8 cellular contexts compared by ENCODE assay signal in the genomic region with DNA sequence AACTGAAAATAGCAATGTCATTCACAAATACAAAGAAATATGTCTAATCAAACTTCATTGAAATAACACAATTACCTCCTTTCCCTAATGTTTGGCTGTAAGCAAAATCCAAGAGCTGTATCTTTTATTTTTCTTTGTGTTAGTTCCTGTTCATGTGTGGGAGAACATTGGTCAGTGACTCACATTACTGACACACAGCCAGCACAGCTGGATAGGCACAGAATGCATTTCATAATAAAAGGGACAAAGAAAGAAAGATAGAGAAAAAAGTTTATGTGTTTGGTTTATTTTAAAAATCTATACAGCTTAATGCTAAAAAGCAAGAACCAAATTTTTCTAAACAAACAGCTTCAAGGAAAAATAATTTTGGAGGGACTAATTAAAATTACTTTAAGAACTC.
DNase-seq lines count a peak whose midpoint lies in the region; FAIRE-seq and TF ChIP-seq lines count a peak whose summit lies in the region.

No MANE protein-coding gene starts in this region.

- peak; percentile 60 for FAIRE-seq in keratinocyte (lab: Jason Lieb, UNC)

- no peaks in the 10 kb centered on the region for H3K27me3 Mint-ChIP-seq in activated CD4-positive, alpha-beta memory T cell treated with anti-CD3 and anti-CD28 coated beads, Interleukin-2, amount 10 ng/mL, durations not matched to agents 7 days and 5 days

- peaks cover 12% of the 10 kb centered on the region for H3K4me1 ChIP-seq in keratinocyte (ENCODE audit: control insufficient read depth, extremely low read depth, insufficient read depth, low read length)
- H3K4me1 ChIP-seq in stomach: peaks cover 0 to 26% (median 9%) of the 10 kb centered on the region in 4 donors

- POLR2A ChIA-PET in activated CD4-positive, alpha-beta memory T cell treated with anti-CD3 and anti-CD28 coated beads, Interleukin-2, amount 10 ng/mL, durations not matched to agents 7 days and 5 days (lab: Charles Lee): no interaction called here
- POLR2A ChIA-PET in GM10248 (lab: Yijun Ruan, JAX): no interaction called here

- CTCF ChIA-PET in activated CD4-positive, alpha-beta memory T cell treated with anti-CD3 and anti-CD28 coated beads, Interleukin-2, amount 10 ng/mL, durations not matched to agents 7 days and 5 days (lab: Charles Lee): no interaction called here
- CTCF ChIA-PET in GM10248 (lab: Yijun Ruan, JAX): interaction anchor here (0.8 to 1.5 kb wide), 3 partner anchors 11 to 43 kb away, joined by 3 to 4 read pairs (median 3); no protein-coding TSS in a partner anchor

- H3K79me2 ChIP-seq in keratinocyte (ENCODE audit: control insufficient read depth, insufficient read depth, low read length): no peaks in the 10 kb centered on the region

- no peak for TF ChIP-seq EP300 in stomach (IDR thresholded peaks at IDR 0.05)

- no peak overlapping the region for H3K27ac Mint-ChIP-seq in activated CD4-positive, alpha-beta memory T cell treated with anti-CD3 and anti-CD28 coated beads, Interleukin-2, amount 10 ng/mL, durations not matched to agents 7 days and 5 days

- peak; percentile 82 for DNase-seq in HT1080 (ENCODE audit: low read depth)
- DNase-seq in brain microvascular endothelial cell: peak; percentile 93
- no peak for DNase-seq in keratinocyte (ENCODE audit: low read depth, low spot score)
- peak; percentile 43 for DNase-seq in stomach
- no peak for DNase-seq in activated CD4-positive, alpha-beta memory T cell treated with anti-CD3 and anti-CD28 coated beads, Interleukin-2, amount 10 ng/mL, durations not matched to agents 7 days and 5 days
- no peak for DNase-seq in RPMI8226
- no peak for DNase-seq in stimulated activated naive CD4-positive, alpha-beta T cell (lab: John Stamatoyannopoulos, UW)
- DNase-seq in GM10248 (ENCODE audit: extremely low spot score): no peak

- dilution Hi-C loops in keratinocyte (cut with MboI; ENCODE audit: extremely low pct_ligation_motif_present, low sequenced_read_pairs): no loop called here

- H3K9me1 ChIP-seq in keratinocyte (ENCODE audit: control insufficient read depth, extremely low read depth, insufficient read depth, low read length): no peaks in the 10 kb centered on the region

- H3K36me3 ChIP-seq in brain microvascular endothelial cell (replicated peaks): no peaks in the 10 kb centered on the region
- H3K36me3 ChIP-seq in keratinocyte (ENCODE audit: control insufficient read depth in 2 of 2, extremely low read depth in 1 of 2, insufficient read depth in 2 of 2, low read length in 2 of 2): no peaks in the 10 kb centered on the region
- no peaks in the 10 kb centered on the region for H3K36me3 ChIP-seq in stomach

- intact Hi-C loops in stomach (cut with DNase I; ENCODE audit: low total_unique reads): no loop called here

- H3K9me3 Mint-ChIP-seq in activated CD4-positive, alpha-beta memory T cell treated with anti-CD3 and anti-CD28 coated beads, Interleukin-2, amount 10 ng/mL, durations not matched to agents 7 days and 5 days: no peaks in the 10 kb centered on the region

- no peak overlapping the region for H3K9ac ChIP-seq in keratinocyte (ENCODE audit: control insufficient read depth, extremely low read depth, insufficient read depth, low read length)

- H3K4me3 ChIP-seq in brain microvascular endothelial cell (ENCODE audit: low read depth, low read length) (no peak overlapping the region), keratinocyte (ENCODE audit: control insufficient read depth in 2 of 3, extremely low read depth in 1 of 3, insufficient read depth in 2 of 3, low read depth in 1 of 3, low read length in 3 of 3) (no peak overlapping the region), stomach (no peak overlapping the region)

- H3K27me3 ChIP-seq in brain microvascular endothelial cell (replicated peaks) (no peaks in the 10 kb centered on the region), keratinocyte (ENCODE audit: control insufficient read depth, extremely low read depth, insufficient read depth, low read length) (no peaks in the 10 kb centered on the region), stomach (no peaks in the 10 kb centered on the region)

- no peak for TF ChIP-seq POLR2A in stomach (IDR thresholded peaks at IDR 0.05)

- H3K36me3 Mint-ChIP-seq in activated CD4-positive, alpha-beta memory T cell treated with anti-CD3 and anti-CD28 coated beads, Interleukin-2, amount 10 ng/mL, durations not matched to agents 7 days and 5 days (ENCODE audit: low read depth): no peaks in the 10 kb centered on the region

- TF ChIP-seq CTCF in brain microvascular endothelial cell (IDR thresholded peaks at IDR 0.05; ENCODE audit: low read depth, low read length, missing control alignments) (no peak), keratinocyte (optimal IDR thresholded peaks at IDR 0.05 in 1 of 3, IDR thresholded peaks at IDR 0.05 in 1 of 3, conservative IDR thresholded peaks at IDR 0.05 in 1 of 3; ENCODE audit: extremely low read depth in 1 of 3, insufficient read depth in 2 of 3, low read length in 3 of 3) (no peak), stomach (IDR thresholded peaks at IDR 0.05) (no peak), GM10248 (IDR thresholded peaks at IDR 0.05; ENCODE audit: control extremely low read depth, extremely low read depth, low read depth, missing control alignments) (no peak)

- in situ Hi-C loops in brain microvascular endothelial cell (cut with HindIII; ENCODE audit: low pct_ligation_motif_present, low sequenced_read_pairs): no loop called here

- H3K27ac ChIP-seq in brain microvascular endothelial cell: peak overlapping the region; percentile 95
- H3K27ac ChIP-seq in keratinocyte (ENCODE audit: control insufficient read depth, insufficient read depth, low read length): no peak overlapping the region
- H3K27ac ChIP-seq in stomach: peak overlapping the region in 4 of 5 donors; percentile 66 to 84 (median 78)

- H4K20me1 ChIP-seq in keratinocyte (ENCODE audit: control insufficient read depth, extremely low read depth, insufficient read depth, low read length): no peaks in the 10 kb centered on the region

- H3K4me1 Mint-ChIP-seq in activated CD4-positive, alpha-beta memory T cell treated with anti-CD3 and anti-CD28 coated beads, Interleukin-2, amount 10 ng/mL, durations not matched to agents 7 days and 5 days: no peaks in the 10 kb centered on the region

- no peak overlapping the region for H2AFZ ChIP-seq in keratinocyte (ENCODE audit: control insufficient read depth, low read length)

- H3K4me2 ChIP-seq in keratinocyte (ENCODE audit: control insufficient read depth, extremely low read depth, insufficient read depth, low read depth, low read length): no peak overlapping the region

- H3K4me3 Mint-ChIP-seq in activated CD4-positive, alpha-beta memory T cell treated with anti-CD3 and anti-CD28 coated beads, Interleukin-2, amount 10 ng/mL, durations not matched to agents 7 days and 5 days: no peak overlapping the region

- H3K9me3 ChIP-seq in keratinocyte (ENCODE audit: control insufficient read depth, low read depth, low read length) (no peaks in the 10 kb centered on the region), stomach (no peaks in the 10 kb centered on the region)

Comparison
In these comparisons a context has a peak if more than half of its experiments do, and no peak if none do; other contexts are left out.
1. DNase-seq: peak in HT1080 (single experiment), brain microvascular endothelial cell (single experiment) and stomach (single experiment); none in keratinocyte (single experiment), activated CD4-positive, alpha-beta memory T cell treated with anti-CD3 and anti-CD28 coated beads, Interleukin-2, amount 10 ng/mL, durations not matched to agents 7 days and 5 days (single experiment), RPMI8226 (single experiment), stimulated activated naive CD4-positive, alpha-beta T cell (0 of 6) and GM10248 (single experiment).